Comparison of ENCODE assay signal across 8 cellular contexts in the genomic region with DNA sequence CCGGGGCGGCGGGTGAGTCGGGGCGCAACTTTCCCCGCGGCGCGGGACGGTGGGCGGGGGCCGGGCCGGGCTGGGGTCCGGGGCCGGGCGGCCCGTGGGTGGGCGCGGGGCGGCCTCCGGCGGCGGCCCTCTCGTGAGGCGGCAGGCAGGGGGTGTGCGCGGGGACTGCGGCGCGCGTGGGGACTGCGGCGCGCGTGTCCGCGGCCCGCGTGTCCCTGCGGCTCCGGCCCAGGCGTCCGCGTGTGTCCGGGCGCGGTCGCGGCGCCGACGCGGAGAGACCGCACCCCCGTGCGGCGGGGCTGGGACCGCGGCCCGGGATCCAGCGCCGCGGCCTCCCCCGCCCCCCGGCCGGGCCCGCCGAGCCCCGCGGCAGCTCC. TPM values are rescaled to one million over a fixed set of nuclear protein-coding genes. Genes with fewer than 3 reads are reported as not detected.
DNase-seq lines count a peak whose midpoint lies in the region; ATAC-seq, FAIRE-seq and TF ChIP-seq lines count a peak whose summit lies in the region.

No MANE protein-coding gene starts in this region.

- ATAC-seq in GM21367 (IDR thresholded peaks at IDR 0.05; ENCODE audit: unreplicated experiment): no peak

- H3K36me3 ChIP-seq in small intestine (ENCODE audit: control insufficient read depth in 2 of 2, insufficient read depth in 2 of 2, low read length in 2 of 2): no peaks in the 10 kb centered on the region

- H3K4me1 ChIP-seq in small intestine (ENCODE audit: control insufficient read depth in 2 of 2, insufficient read depth in 1 of 2, low read depth in 1 of 2, low read length in 1 of 2): no peaks in the 10 kb centered on the region

- H3K27ac ChIP-seq in small intestine (ENCODE audit: low read depth in 1 of 2, low read length in 1 of 2): no peak overlapping the region

- no peak for FAIRE-seq in small intestine (lab: Jason Lieb, UNC)

- no peaks in the 10 kb centered on the region for H3K27me3 ChIP-seq in small intestine (ENCODE audit: control insufficient read depth in 2 of 2, insufficient read depth in 2 of 2, low read length in 2 of 2)

- H3K4me3 ChIP-seq in LNCaP clone FGC (ENCODE audit: low read depth, low read length) (peak overlapping the region; percentile 60), fibroblast of the aortic adventitia (ENCODE audit: low read depth, low read length) (peak overlapping the region; percentile 78), small intestine (ENCODE audit: low read depth in 1 of 2, low read length in 2 of 2) (peak overlapping the region; percentile 55 to 70)

- 0 to 1% (median 1%) methylated on average over 25 to 70 of the region's 70 CpGs for WGBS in small intestine, 3 donors

- TF ChIP-seq CTCF in LNCaP clone FGC (IDR thresholded peaks at IDR 0.05; ENCODE audit: control insufficient read depth, extremely low read depth, insufficient read depth): peak; percentile 18; the same call in 1 of the 2 replicates
- no peak for TF ChIP-seq CTCF in fibroblast of the aortic adventitia (IDR thresholded peaks at IDR 0.05; ENCODE audit: insufficient read depth, low read length)

- DNase-seq in NCI-H146 (lab: John Stamatoyannopoulos, UW) (peak; percentile 55), NCI-H146 treated with DMSO at 0.1 percent for 48 hours (lab: John Stamatoyannopoulos, UW; ENCODE audit: unreplicated experiment) (no peak), LNCaP clone FGC (ENCODE audit: low read depth) (no peak), fibroblast of the aortic adventitia (ENCODE audit: low read depth) (no peak), small intestine (no peak), NCI-H1105 (lab: John Stamatoyannopoulos, UW) (no peak), EL (no peak)

- no peaks in the 10 kb centered on the region for H3K9me3 ChIP-seq in small intestine (ENCODE audit: control insufficient read depth, low read depth)

RNA-seq across cellular contexts. Expression of a gene that starts 0.3 kb away (rescaled TPM):
- 38.4 and 62.4 TPM in 2 replicates for total RNA-seq in fibroblast of the aortic adventitia (ENCODE audit: low replicate concordance)
- polyA plus RNA-seq in small intestine: 1 to 10 TPM; 1.4 to 8.0 (median 4.7) TPM
